In the genomic region with DNA sequence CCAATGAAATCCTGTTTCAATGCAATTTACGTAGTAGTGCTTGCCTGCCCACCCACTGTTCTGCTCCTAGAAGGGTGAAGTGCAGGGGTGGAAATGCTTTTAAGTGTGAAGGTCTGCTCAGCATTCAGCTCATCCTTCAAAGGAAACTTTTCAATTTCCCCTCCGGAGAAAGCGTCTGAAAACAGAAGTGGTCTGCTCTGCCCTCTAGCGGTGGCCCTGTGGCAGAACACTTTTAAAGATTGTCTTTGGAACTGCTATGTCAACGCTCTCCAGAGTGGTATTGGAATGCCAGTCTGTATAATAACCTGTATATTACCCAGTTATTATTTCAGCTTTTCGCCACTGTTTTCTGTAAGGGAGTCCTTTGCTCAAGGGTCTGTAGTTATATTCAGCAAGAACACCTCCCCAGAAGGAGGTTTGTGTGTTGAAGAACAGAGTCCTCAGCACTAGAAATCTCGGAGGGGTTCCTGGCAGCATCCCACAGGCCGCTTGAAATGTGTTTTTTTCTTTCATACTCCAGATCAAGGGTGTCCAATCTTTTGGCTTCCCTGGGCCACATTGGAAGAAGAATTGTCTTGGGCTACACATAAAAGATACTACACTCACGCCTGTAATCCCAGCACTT, we compare ENCODE assay signal across 8 cellular contexts.
DNase-seq lines count a peak whose midpoint lies in the region; ATAC-seq lines count a peak whose summit lies in the region.

No MANE protein-coding gene starts in this region.

- ATAC-seq in GM18502 (IDR thresholded peaks at IDR 0.05; ENCODE audit: poor library complexity, unreplicated experiment) (peak; percentile 57), left ventricle myocardium superior (peak; percentile 63), sciatic nerve (peak; percentile 69)

- DNase-seq in AG08396 (ENCODE audit: low spot score) (peak; percentile 53), HuH-7 (ENCODE audit: low spot score) (peak; percentile 15), SK-MEL-5 (ENCODE audit: low read depth, low spot score) (peak; percentile 70), left ventricle myocardium superior (peak; percentile 50), sciatic nerve (ENCODE audit: low spot score) (peak; percentile 78), NCI-H2107 (lab: John Stamatoyannopoulos, UW) (no peak)
- DNase-seq in activated naive CD8-positive, alpha-beta T cell treated with anti-CD3 and anti-CD28 coated beads, Interleukin-2, amount 50 U/mL, for 16 hours (ENCODE audit: low read depth, low spot score), result peak; percentile 17

- intact Hi-C loops in left ventricle myocardium superior (cut with micrococcal nuclease), result no loop called here
- intact Hi-C loops in sciatic nerve (cut with DNase I), result no loop called here

- in situ Hi-C loops in SK-MEL-5 (cut with HindIII; ENCODE audit: low pct_unique_long_range_greater_than_20kb, low sequenced_read_pairs), result no loop called here
